1 cellular context compared by ENCODE assay signal in the genomic region with DNA sequence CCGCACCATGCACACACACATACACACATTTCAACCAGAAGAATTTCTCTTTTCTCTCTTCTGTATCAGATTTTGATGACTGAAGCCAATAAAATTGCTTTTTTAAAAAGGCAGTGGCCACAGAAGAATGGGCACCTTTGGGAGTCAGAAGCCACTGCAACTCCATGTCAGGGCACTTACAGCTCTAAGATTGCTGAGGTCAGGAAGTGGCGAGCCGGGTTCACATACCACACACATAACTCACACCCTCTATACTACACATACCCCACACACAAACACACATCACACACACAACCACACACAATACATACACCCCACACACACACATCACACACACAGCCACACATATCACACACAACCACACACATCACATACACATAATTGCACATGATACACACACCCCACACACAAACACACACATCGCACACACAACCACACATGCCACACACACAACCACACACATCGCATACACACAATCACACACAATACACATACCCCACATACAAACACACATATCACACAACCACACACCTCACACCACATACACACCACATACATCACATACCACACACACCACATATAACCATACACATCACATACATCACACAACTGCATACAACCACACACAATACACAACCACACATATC.
TF ChIP-seq lines count a peak whose summit lies in the region.

No MANE protein-coding gene starts in this region.

TF ChIP-seq in H1, 55 proteins besides CTCF, POLR2A, EP300 and RAD21:
- TF ChIP-seq HDAC2 (IDR thresholded peaks at IDR 0.05; ENCODE audit: borderline replicate concordance in 1 of 2, low read depth in 2 of 2, low read length in 2 of 2) (no peak), SP2 (IDR thresholded peaks at IDR 0.05; ENCODE audit: low read length) (no peak), NRF1 (IDR thresholded peaks at IDR 0.05; ENCODE audit: low read depth, low read length) (no peak), GABPA (IDR thresholded peaks at IDR 0.05; ENCODE audit: borderline replicate concordance, insufficient read depth, low read length) (no peak)
